1 cellular context compared by ENCODE assay signal in genomic region chr1:227335587-227336020, GRCh38.
TF ChIP-seq lines count a peak whose summit lies in the region.

No MANE protein-coding gene starts in this region.

TF ChIP-seq in K562, 482 proteins besides CTCF, POLR2A, EP300 and RAD21 (continued from another document and continues in another):
- TF ChIP-seq ZNF561 (CRISPR knock-in tag; conservative IDR thresholded peaks at IDR 0.05) (no peak), HNRNPH1 (optimal IDR thresholded peaks at IDR 0.05; ENCODE audit: low read depth, low read length) (no peak), HDAC2 (IDR thresholded peaks at IDR 0.05) (peak; percentile 75; the same call in 1 of the 2 replicates), FOXK1 (CRISPR knock-in tag; IDR thresholded peaks at IDR 0.05; ENCODE audit: borderline replicate concordance) (no peak), NR4A1 (CRISPR knock-in tag; IDR thresholded peaks at IDR 0.05) (no peak), NR4A1 (tag; IDR thresholded peaks at IDR 0.05) (0 out of 2 replicates have a peak, but pooled peaks have one; percentile 55), FOXK2 (conservative IDR thresholded peaks at IDR 0.05 in 1 of 2, IDR thresholded peaks at IDR 0.05 in 1 of 2; ENCODE audit: low read depth in 2 of 2) (no peak), SMAD3 (CRISPR knock-in tag; conservative IDR thresholded peaks at IDR 0.05) (no peak), CSDE1 (IDR thresholded peaks at IDR 0.05) (no peak), ZBTB9 (CRISPR knock-in tag; IDR thresholded peaks at IDR 0.05) (peak; percentile 22; the same call in 1 of the 2 replicates), CREM (IDR thresholded peaks at IDR 0.05; ENCODE audit: low read depth) (peak; percentile 85), ZNF174 (CRISPR knock-in tag; IDR thresholded peaks at IDR 0.05) (no peak), DPF2 (IDR thresholded peaks at IDR 0.05) (peak; percentile 57), ZNF212 (CRISPR knock-in tag; IDR thresholded peaks at IDR 0.05) (no peak), RBM14 (IDR thresholded peaks at IDR 0.05; ENCODE audit: borderline replicate concordance, insufficient read depth, low read depth, low read length) (no peak), MTF1 (CRISPR knock-in tag; IDR thresholded peaks at IDR 0.05; ENCODE audit: borderline replicate concordance) (no peak), BRD9 (IDR thresholded peaks at IDR 0.05; ENCODE audit: low read depth, partially characterized antibody) (no peak), NFE2 (IDR thresholded peaks at IDR 0.05; ENCODE audit: low read depth) (no peak), TFAM (CRISPR knock-in tag; conservative IDR thresholded peaks at IDR 0.05) (no peak), CUX1 (CRISPR knock-in tag; IDR thresholded peaks at IDR 0.05) (no peak), ARID3B (CRISPR knock-in tag; IDR thresholded peaks at IDR 0.05; ENCODE audit: borderline replicate concordance) (no peak), ZNF512 (tag; IDR thresholded peaks at IDR 0.05) (no peak), PYGO2 (tag; IDR thresholded peaks at IDR 0.05) (no peak), PRMT5 (CRISPR knock-in tag; IDR thresholded peaks at IDR 0.05) (no peak), WHSC1 (IDR thresholded peaks at IDR 0.05; ENCODE audit: low read length) (no peak), KAT8 (IDR thresholded peaks at IDR 0.05; ENCODE audit: low read depth) (no peak), THAP12 (CRISPR knock-in tag; IDR thresholded peaks at IDR 0.05) (no peak), XRCC3 (IDR thresholded peaks at IDR 0.05) (no peak), SMAD1 (IDR thresholded peaks at IDR 0.05; ENCODE audit: low read depth, low read length, partially characterized antibody) (no peak), NCOA2 (IDR thresholded peaks at IDR 0.05; ENCODE audit: partially characterized antibody in 2 of 2) (no peak), SREBF1 (IDR thresholded peaks at IDR 0.05; ENCODE audit: borderline replicate concordance, low read depth, low read length) (no peak), ZC3H8 (IDR thresholded peaks at IDR 0.05) (no peak), CBX2 (IDR thresholded peaks at IDR 0.05; ENCODE audit: insufficient read depth, low read length, poor library complexity, severe bottlenecking) (no peak), GATA2 (CRISPR knock-in tag; IDR thresholded peaks at IDR 0.05) (peak; percentile 39; the same call in 1 of the 2 replicates), MCM7 (IDR thresholded peaks at IDR 0.05) (no peak), CEBPG (CRISPR knock-in tag; IDR thresholded peaks at IDR 0.05) (no peak), CEBPG (tag; conservative IDR thresholded peaks at IDR 0.05 in 1 of 2, IDR thresholded peaks at IDR 0.05 in 1 of 2) (no peak), ZNF444 (CRISPR knock-in tag; IDR thresholded peaks at IDR 0.05) (no peak), GTF2A2 (tag; IDR thresholded peaks at IDR 0.05) (no peak), RBM39 (optimal IDR thresholded peaks at IDR 0.05; ENCODE audit: low read depth, low read length) (no peak), CGGBP1 (CRISPR knock-in tag; IDR thresholded peaks at IDR 0.05) (no peak), CCNT2 (IDR thresholded peaks at IDR 0.05; ENCODE audit: borderline replicate concordance, extremely low read depth, insufficient read length, low read depth, low read length) (peak; percentile 42), NEUROD1 (IDR thresholded peaks at IDR 0.05; ENCODE audit: borderline replicate concordance, low read depth, low read length, partially characterized antibody) (no peak), ZBTB5 (IDR thresholded peaks at IDR 0.05) (no peak), TSHZ1 (CRISPR knock-in tag; IDR thresholded peaks at IDR 0.05) (no peak), SMARCA4 (IDR thresholded peaks at IDR 0.05) (peak; percentile 77), THRB (CRISPR knock-in tag; conservative IDR thresholded peaks at IDR 0.05) (no peak), NONO (IDR thresholded peaks at IDR 0.05; ENCODE audit: low read depth in 2 of 2, low read length in 1 of 2) (no peak), GABPA (tag; conservative IDR thresholded peaks at IDR 0.05; ENCODE audit: low read depth) (no peak), MYBL2 (IDR thresholded peaks at IDR 0.05; ENCODE audit: low read depth) (no peak), MYBL2 (CRISPR knock-in tag; IDR thresholded peaks at IDR 0.05; ENCODE audit: borderline replicate concordance) (no peak), SNIP1 (IDR thresholded peaks at IDR 0.05; ENCODE audit: low read depth) (no peak)
